In genomic region chr20:3710703-3711417, GRCh38 we compare ENCODE assay signal across 1 cellular context.
TF ChIP-seq lines count a peak whose summit lies in the region.

No MANE protein-coding gene starts in this region.

TF ChIP-seq in HepG2, 621 proteins besides CTCF, POLR2A, EP300 and RAD21 (continued from another document and continues in another):
- TF ChIP-seq HNRNPL (IDR thresholded peaks at IDR 0.05; ENCODE audit: low read depth, low read length): no peak
- no peak for TF ChIP-seq HOXD1 (CRISPR knock-in tag; IDR thresholded peaks at IDR 0.05)
- TF ChIP-seq ZNF800 (CRISPR knock-in tag; IDR thresholded peaks at IDR 0.05): no peak
- TF ChIP-seq, protein P1, sequence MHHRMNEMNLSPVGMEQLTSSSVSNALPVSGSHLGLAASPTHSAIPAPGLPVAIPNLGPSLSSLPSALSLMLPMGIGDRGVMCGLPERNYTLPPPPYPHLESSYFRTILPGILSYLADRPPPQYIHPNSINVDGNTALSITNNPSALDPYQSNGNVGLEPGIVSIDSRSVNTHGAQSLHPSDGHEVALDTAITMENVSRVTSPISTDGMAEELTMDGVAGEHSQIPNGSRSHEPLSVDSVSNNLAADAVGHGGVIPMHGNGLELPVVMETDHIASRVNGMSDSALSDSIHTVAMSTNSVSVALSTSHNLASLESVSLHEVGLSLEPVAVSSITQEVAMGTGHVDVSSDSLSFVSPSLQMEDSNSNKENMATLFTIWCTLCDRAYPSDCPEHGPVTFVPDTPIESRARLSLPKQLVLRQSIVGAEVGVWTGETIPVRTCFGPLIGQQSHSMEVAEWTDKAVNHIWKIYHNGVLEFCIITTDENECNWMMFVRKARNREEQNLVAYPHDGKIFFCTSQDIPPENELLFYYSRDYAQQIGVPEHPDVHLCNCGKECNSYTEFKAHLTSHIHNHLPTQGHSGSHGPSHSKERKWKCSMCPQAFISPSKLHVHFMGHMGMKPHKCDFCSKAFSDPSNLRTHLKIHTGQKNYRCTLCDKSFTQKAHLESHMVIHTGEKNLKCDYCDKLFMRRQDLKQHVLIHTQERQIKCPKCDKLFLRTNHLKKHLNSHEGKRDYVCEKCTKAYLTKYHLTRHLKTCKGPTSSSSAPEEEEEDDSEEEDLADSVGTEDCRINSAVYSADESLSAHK (CRISPR knock-in tag; IDR thresholded peaks at IDR 0.05; ENCODE audit: borderline replicate concordance): no peak
- TF ChIP-seq, protein P2, sequence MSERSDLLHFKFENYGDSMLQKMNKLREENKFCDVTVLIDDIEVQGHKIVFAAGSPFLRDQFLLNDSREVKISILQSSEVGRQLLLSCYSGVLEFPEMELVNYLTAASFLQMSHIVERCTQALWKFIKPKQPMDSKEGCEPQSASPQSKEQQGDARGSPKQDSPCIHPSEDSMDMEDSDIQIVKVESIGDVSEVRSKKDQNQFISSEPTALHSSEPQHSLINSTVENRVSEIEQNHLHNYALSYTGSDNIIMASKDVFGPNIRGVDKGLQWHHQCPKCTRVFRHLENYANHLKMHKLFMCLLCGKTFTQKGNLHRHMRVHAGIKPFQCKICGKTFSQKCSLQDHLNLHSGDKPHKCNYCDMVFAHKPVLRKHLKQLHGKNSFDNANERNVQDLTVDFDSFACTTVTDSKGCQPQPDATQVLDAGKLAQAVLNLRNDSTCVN (CRISPR knock-in tag; IDR thresholded peaks at IDR 0.05; ENCODE audit: borderline replicate concordance): peak; percentile 39; the same call in 1 of the 2 replicates
- TF ChIP-seq ZNF788 (CRISPR knock-in tag; IDR thresholded peaks at IDR 0.05; ENCODE audit: borderline replicate concordance): no peak
- no peak for TF ChIP-seq ZNF747 (CRISPR knock-in tag; IDR thresholded peaks at IDR 0.05; ENCODE audit: borderline replicate concordance)
- TF ChIP-seq TERF1 (CRISPR knock-in tag; IDR thresholded peaks at IDR 0.05): no peak
- no peak for TF ChIP-seq ZNF20 (CRISPR knock-in tag; IDR thresholded peaks at IDR 0.05)
- no peak for TF ChIP-seq CBX1 (IDR thresholded peaks at IDR 0.05; ENCODE audit: low read depth)
- TF ChIP-seq, protein P3, sequence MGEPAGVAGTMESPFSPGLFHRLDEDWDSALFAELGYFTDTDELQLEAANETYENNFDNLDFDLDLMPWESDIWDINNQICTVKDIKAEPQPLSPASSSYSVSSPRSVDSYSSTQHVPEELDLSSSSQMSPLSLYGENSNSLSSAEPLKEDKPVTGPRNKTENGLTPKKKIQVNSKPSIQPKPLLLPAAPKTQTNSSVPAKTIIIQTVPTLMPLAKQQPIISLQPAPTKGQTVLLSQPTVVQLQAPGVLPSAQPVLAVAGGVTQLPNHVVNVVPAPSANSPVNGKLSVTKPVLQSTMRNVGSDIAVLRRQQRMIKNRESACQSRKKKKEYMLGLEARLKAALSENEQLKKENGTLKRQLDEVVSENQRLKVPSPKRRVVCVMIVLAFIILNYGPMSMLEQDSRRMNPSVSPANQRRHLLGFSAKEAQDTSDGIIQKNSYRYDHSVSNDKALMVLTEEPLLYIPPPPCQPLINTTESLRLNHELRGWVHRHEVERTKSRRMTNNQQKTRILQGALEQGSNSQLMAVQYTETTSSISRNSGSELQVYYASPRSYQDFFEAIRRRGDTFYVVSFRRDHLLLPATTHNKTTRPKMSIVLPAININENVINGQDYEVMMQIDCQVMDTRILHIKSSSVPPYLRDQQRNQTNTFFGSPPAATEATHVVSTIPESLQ (CRISPR knock-in tag; conservative IDR thresholded peaks at IDR 0.05): no peak
- no peak for TF ChIP-seq WIZ (CRISPR knock-in tag; IDR thresholded peaks at IDR 0.05)
- TF ChIP-seq ZNF749 (CRISPR knock-in tag; IDR thresholded peaks at IDR 0.05; ENCODE audit: borderline replicate concordance): no peak
- TF ChIP-seq PATZ1 (CRISPR knock-in tag; IDR thresholded peaks at IDR 0.05): peak; percentile 88
- no peak for TF ChIP-seq FUBP1 (CRISPR knock-in tag; IDR thresholded peaks at IDR 0.05; ENCODE audit: borderline replicate concordance)
- TF ChIP-seq, protein P4, sequence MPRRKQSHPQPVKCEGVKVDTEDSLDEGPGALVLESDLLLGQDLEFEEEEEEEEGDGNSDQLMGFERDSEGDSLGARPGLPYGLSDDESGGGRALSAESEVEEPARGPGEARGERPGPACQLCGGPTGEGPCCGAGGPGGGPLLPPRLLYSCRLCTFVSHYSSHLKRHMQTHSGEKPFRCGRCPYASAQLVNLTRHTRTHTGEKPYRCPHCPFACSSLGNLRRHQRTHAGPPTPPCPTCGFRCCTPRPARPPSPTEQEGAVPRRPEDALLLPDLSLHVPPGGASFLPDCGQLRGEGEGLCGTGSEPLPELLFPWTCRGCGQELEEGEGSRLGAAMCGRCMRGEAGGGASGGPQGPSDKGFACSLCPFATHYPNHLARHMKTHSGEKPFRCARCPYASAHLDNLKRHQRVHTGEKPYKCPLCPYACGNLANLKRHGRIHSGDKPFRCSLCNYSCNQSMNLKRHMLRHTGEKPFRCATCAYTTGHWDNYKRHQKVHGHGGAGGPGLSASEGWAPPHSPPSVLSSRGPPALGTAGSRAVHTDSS (CRISPR knock-in tag; conservative IDR thresholded peaks at IDR 0.05): no peak
- TF ChIP-seq CCAR2 (optimal IDR thresholded peaks at IDR 0.05; ENCODE audit: low read depth, low read length): no peak
- no peak for TF ChIP-seq CENPT (CRISPR knock-in tag; IDR thresholded peaks at IDR 0.05; ENCODE audit: low read depth)
- TF ChIP-seq, protein P5, sequence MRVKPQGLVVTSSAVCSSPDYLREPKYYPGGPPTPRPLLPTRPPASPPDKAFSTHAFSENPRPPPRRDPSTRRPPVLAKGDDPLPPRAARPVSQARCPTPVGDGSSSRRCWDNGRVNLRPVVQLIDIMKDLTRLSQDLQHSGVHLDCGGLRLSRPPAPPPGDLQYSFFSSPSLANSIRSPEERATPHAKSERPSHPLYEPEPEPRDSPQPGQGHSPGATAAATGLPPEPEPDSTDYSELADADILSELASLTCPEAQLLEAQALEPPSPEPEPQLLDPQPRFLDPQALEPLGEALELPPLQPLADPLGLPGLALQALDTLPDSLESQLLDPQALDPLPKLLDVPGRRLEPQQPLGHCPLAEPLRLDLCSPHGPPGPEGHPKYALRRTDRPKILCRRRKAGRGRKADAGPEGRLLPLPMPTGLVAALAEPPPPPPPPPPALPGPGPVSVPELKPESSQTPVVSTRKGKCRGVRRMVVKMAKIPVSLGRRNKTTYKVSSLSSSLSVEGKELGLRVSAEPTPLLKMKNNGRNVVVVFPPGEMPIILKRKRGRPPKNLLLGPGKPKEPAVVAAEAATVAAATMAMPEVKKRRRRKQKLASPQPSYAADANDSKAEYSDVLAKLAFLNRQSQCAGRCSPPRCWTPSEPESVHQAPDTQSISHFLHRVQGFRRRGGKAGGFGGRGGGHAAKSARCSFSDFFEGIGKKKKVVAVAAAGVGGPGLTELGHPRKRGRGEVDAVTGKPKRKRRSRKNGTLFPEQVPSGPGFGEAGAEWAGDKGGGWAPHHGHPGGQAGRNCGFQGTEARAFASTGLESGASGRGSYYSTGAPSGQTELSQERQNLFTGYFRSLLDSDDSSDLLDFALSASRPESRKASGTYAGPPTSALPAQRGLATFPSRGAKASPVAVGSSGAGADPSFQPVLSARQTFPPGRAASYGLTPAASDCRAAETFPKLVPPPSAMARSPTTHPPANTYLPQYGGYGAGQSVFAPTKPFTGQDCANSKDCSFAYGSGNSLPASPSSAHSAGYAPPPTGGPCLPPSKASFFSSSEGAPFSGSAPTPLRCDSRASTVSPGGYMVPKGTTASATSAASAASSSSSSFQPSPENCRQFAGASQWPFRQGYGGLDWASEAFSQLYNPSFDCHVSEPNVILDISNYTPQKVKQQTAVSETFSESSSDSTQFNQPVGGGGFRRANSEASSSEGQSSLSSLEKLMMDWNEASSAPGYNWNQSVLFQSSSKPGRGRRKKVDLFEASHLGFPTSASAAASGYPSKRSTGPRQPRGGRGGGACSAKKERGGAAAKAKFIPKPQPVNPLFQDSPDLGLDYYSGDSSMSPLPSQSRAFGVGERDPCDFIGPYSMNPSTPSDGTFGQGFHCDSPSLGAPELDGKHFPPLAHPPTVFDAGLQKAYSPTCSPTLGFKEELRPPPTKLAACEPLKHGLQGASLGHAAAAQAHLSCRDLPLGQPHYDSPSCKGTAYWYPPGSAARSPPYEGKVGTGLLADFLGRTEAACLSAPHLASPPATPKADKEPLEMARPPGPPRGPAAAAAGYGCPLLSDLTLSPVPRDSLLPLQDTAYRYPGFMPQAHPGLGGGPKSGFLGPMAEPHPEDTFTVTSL (CRISPR knock-in tag; IDR thresholded peaks at IDR 0.05; ENCODE audit: borderline replicate concordance): no peak
- 0 out of 2 replicates have a peak, but pooled peaks have one; percentile 21 for TF ChIP-seq FOXO1 (CRISPR knock-in tag; IDR thresholded peaks at IDR 0.05)
- no peak for TF ChIP-seq ZNF816 (CRISPR knock-in tag; IDR thresholded peaks at IDR 0.05; ENCODE audit: borderline replicate concordance)
- no peak for TF ChIP-seq ARNT2 (CRISPR knock-in tag; IDR thresholded peaks at IDR 0.05; ENCODE audit: low read depth)
- no peak for TF ChIP-seq ZNF878 (CRISPR knock-in tag; IDR thresholded peaks at IDR 0.05)
- TF ChIP-seq TCF7 (IDR thresholded peaks at IDR 0.05; ENCODE audit: low read depth): no peak
- no peak for TF ChIP-seq ZNF253 (CRISPR knock-in tag; IDR thresholded peaks at IDR 0.05; ENCODE audit: borderline replicate concordance)
- no peak for TF ChIP-seq DMTF1 (CRISPR knock-in tag; IDR thresholded peaks at IDR 0.05)
- TF ChIP-seq PBX2 (CRISPR knock-in tag; IDR thresholded peaks at IDR 0.05): no peak
- TF ChIP-seq ARNTL (CRISPR knock-in tag; IDR thresholded peaks at IDR 0.05): no peak
- TF ChIP-seq GTF3A (CRISPR knock-in tag; conservative IDR thresholded peaks at IDR 0.05): no peak
- no peak for TF ChIP-seq MTA3 (CRISPR knock-in tag; IDR thresholded peaks at IDR 0.05)
